ENCODE assay signal across 23 cellular contexts in genomic region chr1:21749859-21750468, GRCh38. TPM values are rescaled to one million over a fixed set of nuclear protein-coding genes. Genes with fewer than 3 reads are reported as not detected.
DNase-seq lines count a peak whose midpoint lies in the region; ATAC-seq and TF ChIP-seq lines count a peak whose summit lies in the region.
"Had no signal": no experiment of that assay in that cellular context is flagged by ENCODE, and none has a peak within 500 bp of the region (broad histone marks: within the 10 kb centered on the region; RNA-seq: fewer than 3 reads in every experiment).

No MANE protein-coding gene starts in this region.

- H3K4me1 Mint-ChIP-seq in activated naive CD8-positive, alpha-beta T cell (ENCODE audit: low read depth), result no peaks in the 10 kb centered on the region
- H3K4me1 Mint-ChIP-seq in activated naive CD8-positive, alpha-beta T cell treated with anti-CD3 and anti-CD28 coated beads for 36 hours, result no peaks in the 10 kb centered on the region
- no peaks in the 10 kb centered on the region for H3K4me1 Mint-ChIP-seq in activated naive CD8-positive, alpha-beta T cell treated with anti-CD3 and anti-CD28 coated beads, Interleukin-2, amount 50 U/mL, for 24 hours
- H3K4me1 Mint-ChIP-seq in progenitor cell of endocrine pancreas (ENCODE audit: low read depth), result no peaks in the 10 kb centered on the region
- H3K4me1 Mint-ChIP-seq: activated B cell treated with CpG ODN at 0.5 μM for 24 hours; activated naive CD4-positive, alpha-beta T cell treated with anti-CD3 and anti-CD28 coated beads, Interleukin-2, amount 10 ng/mL, durations not matched to agents 7 days and 5 days had no signal

- H3K9me3 Mint-ChIP-seq in activated naive CD8-positive, alpha-beta T cell (ENCODE audit: low read depth), result no peaks in the 10 kb centered on the region
- H3K9me3 Mint-ChIP-seq in activated naive CD8-positive, alpha-beta T cell treated with anti-CD3 and anti-CD28 coated beads for 36 hours, result no peaks in the 10 kb centered on the region
- H3K9me3 Mint-ChIP-seq in activated naive CD8-positive, alpha-beta T cell treated with anti-CD3 and anti-CD28 coated beads, Interleukin-2, amount 50 U/mL, for 24 hours, result no peaks in the 10 kb centered on the region
- H3K9me3 Mint-ChIP-seq in progenitor cell of endocrine pancreas (ENCODE audit: low read depth), result no peaks in the 10 kb centered on the region
- H3K9me3 Mint-ChIP-seq: activated B cell treated with CpG ODN at 0.5 μM for 24 hours; activated naive CD4-positive, alpha-beta T cell treated with anti-CD3 and anti-CD28 coated beads, Interleukin-2, amount 10 ng/mL, durations not matched to agents 7 days and 5 days; activated T-cell treated with anti-CD3 and anti-CD28 coated beads, Interleukin-2, amount 50 U/mL, for 4 hours; T-helper 2 cell treated with Interferon-gamma antibody and Interleukin-4, amounts not matched to agents 5 μg/mL and 100 μg/mL, for 36 hours had no signal

- no peak for DNase-seq in activated naive CD8-positive, alpha-beta T cell treated with anti-CD3 and anti-CD28 coated beads for 36 hours
- DNase-seq in OCI-M2 (lab: John Stamatoyannopoulos, UW; ENCODE audit: unreplicated experiment) (peak; percentile 45), progenitor cell of endocrine pancreas (ENCODE audit: low spot score, unreplicated experiment) (no peak), NCI-H1105 (lab: John Stamatoyannopoulos, UW) (no peak), NCI-H2196 (lab: John Stamatoyannopoulos, UW; ENCODE audit: unreplicated experiment) (no peak)
- no peak for DNase-seq in activated naive CD8-positive, alpha-beta T cell treated with anti-CD3 and anti-CD28 coated beads, Interleukin-2, amount 50 U/mL, for 24 hours
- DNase-seq: activated B cell treated with CpG ODN at 0.5 μM for 24 hours; activated CD8-positive, alpha-beta memory T cell treated with anti-CD3 and anti-CD28 coated beads for 24 hours; activated naive CD4-positive, alpha-beta T cell treated with anti-CD3 and anti-CD28 coated beads, Interleukin-2, amount 10 ng/mL, durations not matched to agents 7 days and 5 days; activated T-cell treated with anti-CD3 and anti-CD28 coated beads, Interleukin-2, amount 50 U/mL, for 4 hours; foreskin fibroblast; left colon; mesenchymal stem cell; NCI-H1092 treated with DMSO at 0.1 percent for 48 hours; NCI-H2029; NCI-H2227 treated with DMSO at 0.1 percent for 48 hours; NCI-H748 treated with DMSO at 0.1 percent for 48 hours; small intestine; stimulated activated CD4-positive, alpha-beta T cell treated with anti-CD3 and anti-CD28 coated beads, Interleukin-1b, Interleukin-23, amount 100 ng/mL, for 48 hours had no signal

- H3K27me3 Mint-ChIP-seq in activated naive CD8-positive, alpha-beta T cell, result no peaks in the 10 kb centered on the region
- no peaks in the 10 kb centered on the region for H3K27me3 Mint-ChIP-seq in activated naive CD8-positive, alpha-beta T cell treated with anti-CD3 and anti-CD28 coated beads for 36 hours
- H3K27me3 Mint-ChIP-seq in activated naive CD8-positive, alpha-beta T cell treated with anti-CD3 and anti-CD28 coated beads, Interleukin-2, amount 50 U/mL, for 24 hours, result no peaks in the 10 kb centered on the region
- H3K27me3 Mint-ChIP-seq in progenitor cell of endocrine pancreas, result no peaks in the 10 kb centered on the region
- H3K27me3 Mint-ChIP-seq: activated B cell treated with CpG ODN at 0.5 μM for 24 hours; activated naive CD4-positive, alpha-beta T cell treated with anti-CD3 and anti-CD28 coated beads, Interleukin-2, amount 10 ng/mL, durations not matched to agents 7 days and 5 days had no signal

- H3K27ac Mint-ChIP-seq in activated naive CD8-positive, alpha-beta T cell, result peak overlapping the region; percentile 66
- H3K27ac Mint-ChIP-seq in activated naive CD8-positive, alpha-beta T cell treated with anti-CD3 and anti-CD28 coated beads for 36 hours, result no peak overlapping the region
- H3K27ac Mint-ChIP-seq in activated naive CD8-positive, alpha-beta T cell treated with anti-CD3 and anti-CD28 coated beads, Interleukin-2, amount 50 U/mL, for 24 hours, result peak overlapping the region; percentile 43
- H3K27ac Mint-ChIP-seq in progenitor cell of endocrine pancreas, result peak overlapping the region; percentile 17
- H3K27ac Mint-ChIP-seq: activated B cell treated with CpG ODN at 0.5 μM for 24 hours; activated naive CD4-positive, alpha-beta T cell treated with anti-CD3 and anti-CD28 coated beads, Interleukin-2, amount 10 ng/mL, durations not matched to agents 7 days and 5 days; T-helper 2 cell treated with Interferon-gamma antibody and Interleukin-4, amounts not matched to agents 5 μg/mL and 100 μg/mL, for 36 hours had no signal

- H3K4me3 Mint-ChIP-seq in activated naive CD8-positive, alpha-beta T cell, result no peak overlapping the region
- H3K4me3 Mint-ChIP-seq in activated naive CD8-positive, alpha-beta T cell treated with anti-CD3 and anti-CD28 coated beads for 36 hours, result no peak overlapping the region
- H3K4me3 Mint-ChIP-seq in activated naive CD8-positive, alpha-beta T cell treated with anti-CD3 and anti-CD28 coated beads, Interleukin-2, amount 50 U/mL, for 24 hours, result no peak overlapping the region
- no peak overlapping the region for H3K4me3 Mint-ChIP-seq in progenitor cell of endocrine pancreas (ENCODE audit: low read depth)
- H3K4me3 Mint-ChIP-seq: activated B cell treated with CpG ODN at 0.5 μM for 24 hours; activated naive CD4-positive, alpha-beta T cell treated with anti-CD3 and anti-CD28 coated beads, Interleukin-2, amount 10 ng/mL, durations not matched to agents 7 days and 5 days; activated T-cell treated with anti-CD3 and anti-CD28 coated beads, Interleukin-2, amount 50 U/mL, for 4 hours; T-helper 2 cell treated with Interferon-gamma antibody and Interleukin-4, amounts not matched to agents 5 μg/mL and 100 μg/mL, for 36 hours had no signal

- peaks cover 3% of the 10 kb centered on the region for H3K36me3 Mint-ChIP-seq in activated naive CD8-positive, alpha-beta T cell
- peaks cover 12% of the 10 kb centered on the region for H3K36me3 Mint-ChIP-seq in activated naive CD8-positive, alpha-beta T cell treated with anti-CD3 and anti-CD28 coated beads for 36 hours
- peaks cover 39% of the 10 kb centered on the region for H3K36me3 Mint-ChIP-seq in activated naive CD8-positive, alpha-beta T cell treated with anti-CD3 and anti-CD28 coated beads, Interleukin-2, amount 50 U/mL, for 24 hours (ENCODE audit: low read depth)
- H3K36me3 Mint-ChIP-seq in progenitor cell of endocrine pancreas (ENCODE audit: insufficient read depth), result peaks cover 22% of the 10 kb centered on the region

- TF ChIP-seq CTCF in progenitor cell of endocrine pancreas (IDR thresholded peaks at IDR 0.05; ENCODE audit: unreplicated experiment), result no peak

- ATAC-seq in activated naive CD8-positive, alpha-beta T cell treated with anti-CD3 and anti-CD28 coated beads, Interleukin-2, amount 50 U/mL, for 24 hours, result peak; percentile 28
- ATAC-seq in GM18511 (IDR thresholded peaks at IDR 0.05; ENCODE audit: unreplicated experiment), result no peak
- ATAC-seq: activated T-cell treated with anti-CD3 and anti-CD28 coated beads, Interleukin-2, amount 50 U/mL, for 4 hours; left colon; SK-N-SH treated with all-trans-retinoic acid at 6 μM for 48 hours had no signal

RNA-seq across cellular contexts. Expression of gene USP48, which starts 33.0 kb away (rescaled TPM):
- 10 to 100 TPM; 45.8 to 50.5 TPM for total RNA-seq in activated naive CD8-positive, alpha-beta T cell treated with anti-CD3 and anti-CD28 coated beads for 36 hours
- 77.3 and 84.9 TPM in 2 replicates for total RNA-seq in progenitor cell of endocrine pancreas
